9 cellular contexts compared by ENCODE assay signal in genomic region chr10:133325761-133326463, GRCh38. TPM values are rescaled to one million over a fixed set of nuclear protein-coding genes. Genes with fewer than 3 reads are reported as not detected.
DNase-seq lines count a peak whose midpoint lies in the region; ATAC-seq, FAIRE-seq and TF ChIP-seq lines count a peak whose summit lies in the region.
"Had no signal": no experiment of that assay in that cellular context is flagged by ENCODE, and none has a peak within 500 bp of the region (broad histone marks: within the 10 kb centered on the region; RNA-seq: fewer than 3 reads in every experiment).

No MANE protein-coding gene starts in this region.

- H3K4me3 Mint-ChIP-seq in astrocyte (ENCODE audit: unreplicated experiment), result no peak overlapping the region

- peaks cover 26% of the 10 kb centered on the region for H3K27me3 Mint-ChIP-seq in astrocyte (ENCODE audit: low read depth, unreplicated experiment)

- FAIRE-seq in astrocyte (lab: Jason Lieb, UNC), result no peak

- H3K9me3 ChIP-seq in HUES6 (ENCODE audit: control insufficient read depth, insufficient read depth, low read depth, low read length) (no peaks in the 10 kb centered on the region), astrocyte (ENCODE audit: insufficient read depth, low read depth, low read length) (no peaks in the 10 kb centered on the region), iPS-18c (ENCODE audit: control insufficient read depth, insufficient read depth, low read length) (no peaks in the 10 kb centered on the region), smooth muscle cell (replicated peaks; ENCODE audit: low read depth) (no peaks in the 10 kb centered on the region)

- ATAC-seq in HG03378 (IDR thresholded peaks at IDR 0.05; ENCODE audit: unreplicated experiment) (no peak), foreskin keratinocyte (no peak)

- H2AFZ ChIP-seq in astrocyte (ENCODE audit: low read depth, low read length) (peak overlapping the region; percentile 75), smooth muscle cell (ENCODE audit: low read depth) (peak overlapping the region; percentile 56)

- H3K9ac ChIP-seq in HUES6 (ENCODE audit: low read length) (peak overlapping the region; percentile 50), astrocyte (ENCODE audit: low read length) (peak overlapping the region; percentile 27), smooth muscle cell (ENCODE audit: low read depth) (peak overlapping the region; percentile 32)

- DNase-seq in astrocyte (ENCODE audit: low read depth), result no peak
- no peak for DNase-seq in smooth muscle cell (lab: John Stamatoyannopoulos, UW; ENCODE audit: unreplicated experiment)
- DNase-seq in foreskin keratinocyte, result no peak
- no peak for DNase-seq in SKM-1 (lab: John Stamatoyannopoulos, UW; ENCODE audit: unreplicated experiment)
- DNase-seq: stimulated activated CD4-positive, alpha-beta T cell treated with anti-CD3 and anti-CD28 coated beads, Interleukin-1b, Interleukin-23, amount 100 ng/mL, for 48 hours had no signal

- H3K4me2 ChIP-seq in astrocyte (ENCODE audit: low read length) (peak overlapping the region; percentile 78), smooth muscle cell (peak overlapping the region; percentile 98)

- H3K9me3 Mint-ChIP-seq in astrocyte (ENCODE audit: unreplicated experiment), result no peaks in the 10 kb centered on the region

- H4K20me1 ChIP-seq in astrocyte (ENCODE audit: insufficient read depth, low read length), result no peaks in the 10 kb centered on the region
- no peaks in the 10 kb centered on the region for H4K20me1 ChIP-seq in smooth muscle cell (ENCODE audit: low read depth)

- H3K4me1 ChIP-seq in HUES6 (ENCODE audit: control insufficient read depth, insufficient read depth, low read length) (peaks cover 22% of the 10 kb centered on the region), astrocyte (ENCODE audit: insufficient read depth, low read length) (peaks cover 30% of the 10 kb centered on the region), smooth muscle cell (ENCODE audit: low read depth) (peaks cover 12% of the 10 kb centered on the region), foreskin keratinocyte (no peaks in the 10 kb centered on the region)

- 10% methylated on average over 57 of the region's 66 CpGs for WGBS in smooth muscle cell (ENCODE audit: low lambda C conversion rate)

- H3K36me3 Mint-ChIP-seq in astrocyte (ENCODE audit: low read depth, unreplicated experiment), result no peaks in the 10 kb centered on the region

- H3K36me3 ChIP-seq in HUES6 (ENCODE audit: control insufficient read depth, insufficient read depth, low read length), result no peaks in the 10 kb centered on the region
- no peaks in the 10 kb centered on the region for H3K36me3 ChIP-seq in astrocyte (ENCODE audit: insufficient read depth, low read length)
- no peaks in the 10 kb centered on the region for H3K36me3 ChIP-seq in smooth muscle cell (ENCODE audit: low read depth)

- H3K27ac ChIP-seq in HUES6 (ENCODE audit: low read depth, low read length) (no peak overlapping the region), astrocyte (ENCODE audit: low read depth, low read length) (no peak overlapping the region), smooth muscle cell (ENCODE audit: low read depth) (no peak overlapping the region), foreskin keratinocyte (no peak overlapping the region)

- TF ChIP-seq CTCF in astrocyte (IDR thresholded peaks at IDR 0.05; ENCODE audit: insufficient read depth, low read depth, low read length) (no peak), smooth muscle cell (IDR thresholded peaks at IDR 0.05; ENCODE audit: borderline replicate concordance, insufficient read depth, poor library complexity, severe bottlenecking) (no peak), foreskin keratinocyte (conservative IDR thresholded peaks at IDR 0.05) (no peak)

- H3K4me3 ChIP-seq in HUES6 (ENCODE audit: low read depth, low read length), result peak overlapping the region; percentile 73
- H3K4me3 ChIP-seq in astrocyte (ENCODE audit: insufficient read depth, low read depth, low read length), result no peak overlapping the region
- peak overlapping the region; percentile 49 for H3K4me3 ChIP-seq in iPS-18c (ENCODE audit: insufficient read depth, low read depth, low read length)
- peak overlapping the region; percentile 60 for H3K4me3 ChIP-seq in smooth muscle cell

- peaks cover 7% of the 10 kb centered on the region for H3K4me1 Mint-ChIP-seq in astrocyte (ENCODE audit: low read depth, unreplicated experiment)

- no peak overlapping the region for H3K27ac Mint-ChIP-seq in astrocyte (ENCODE audit: unreplicated experiment)

- no peaks in the 10 kb centered on the region for H3K79me2 ChIP-seq in astrocyte (ENCODE audit: insufficient read depth, low read length)
- no peaks in the 10 kb centered on the region for H3K79me2 ChIP-seq in smooth muscle cell (ENCODE audit: low read depth)

- H3F3A ChIP-seq in smooth muscle cell (ENCODE audit: low read depth), result no peaks in the 10 kb centered on the region

- H3K27me3 ChIP-seq in HUES6 (ENCODE audit: control insufficient read depth, insufficient read depth, low read length), result peaks cover 59% of the 10 kb centered on the region
- H3K27me3 ChIP-seq in astrocyte (ENCODE audit: insufficient read depth, low read length), result peaks cover 13% of the 10 kb centered on the region
- peaks cover 35% of the 10 kb centered on the region for H3K27me3 ChIP-seq in smooth muscle cell (ENCODE audit: low read depth)
- peaks cover 52% of the 10 kb centered on the region for H3K27me3 ChIP-seq in foreskin keratinocyte

RNA-seq across cellular contexts. Expression of gene CALY, which starts 10.8 kb away (rescaled TPM):
- 0.77 and 1.1 TPM in 2 replicates for total RNA-seq in astrocyte
- total RNA-seq in smooth muscle cell, result 2.4 and 7.8 TPM in 2 replicates
- 9.4 and 10.1 TPM in 2 replicates for polyA plus RNA-seq in smooth muscle cell
- total RNA-seq in foreskin keratinocyte, result not detected in 2 replicates
- not detected in 2 replicates for polyA plus RNA-seq in foreskin keratinocyte

RNA-seq across cellular contexts. Expression of gene ZNF511, which starts 17.2 kb away (rescaled TPM):
- 23.8 and 25.5 TPM in 2 replicates for total RNA-seq in astrocyte
- total RNA-seq in smooth muscle cell, result 15.3 and 20.0 TPM in 2 replicates
- polyA plus RNA-seq in smooth muscle cell, result 52.3 and 70.2 TPM in 2 replicates
- 42.3 and 50.3 TPM in 2 replicates for total RNA-seq in foreskin keratinocyte
- 42.9 and 54.1 TPM in 2 replicates for polyA plus RNA-seq in foreskin keratinocyte

RNA-seq across cellular contexts. Expression of gene TUBGCP2, which starts 17.2 kb away (rescaled TPM):
- 56.2 and 57.8 TPM in 2 replicates for total RNA-seq in astrocyte
- 39.5 and 48.5 TPM in 2 replicates for total RNA-seq in smooth muscle cell
- polyA plus RNA-seq in smooth muscle cell, result 40.5 and 47.0 TPM in 2 replicates
- 64.9 and 68.1 TPM in 2 replicates for total RNA-seq in foreskin keratinocyte
- polyA plus RNA-seq in foreskin keratinocyte, result 84.2 and 88.8 TPM in 2 replicates

RNA-seq across cellular contexts. Expression of gene PRAP1, which starts 21.3 kb away (rescaled TPM):
- total RNA-seq in astrocyte (not detected in 2 replicates), smooth muscle cell (not detected in 2 replicates), foreskin keratinocyte (not detected in 2 replicates)
- polyA plus RNA-seq in smooth muscle cell (0.27 and 1.4 TPM in 2 replicates), foreskin keratinocyte (not detected in 2 replicates)
- total RNA-seq: T-helper 1 cell treated with Interleukin-12 subunit alpha and Interleukin-12 subunit beta and Interleukin-4 antibody, amounts not matched to agents 30 ng/mL and 1 ng/mL, for 36 hours had no signal

RNA-seq across cellular contexts. Expression of gene FUOM, which starts 31.9 kb away (rescaled TPM):
- 28.8 and 29.3 TPM in 2 replicates for total RNA-seq in astrocyte
- total RNA-seq in smooth muscle cell, result 16.6 and 19.5 TPM in 2 replicates
- polyA plus RNA-seq in smooth muscle cell, result 43.9 and 46.7 TPM in 2 replicates
- total RNA-seq in foreskin keratinocyte, result 22.0 and 33.7 TPM in 2 replicates
- polyA plus RNA-seq in foreskin keratinocyte, result 29.7 and 50.2 TPM in 2 replicates
